Comparison of ENCODE assay signal across 8 cellular contexts in genomic region chr4:118850813-118851173, GRCh38. TPM values are rescaled to one million over a fixed set of nuclear protein-coding genes. Genes with fewer than 3 reads are reported as not detected.
DNase-seq lines count a peak whose midpoint lies in the region; ATAC-seq and FAIRE-seq lines count a peak whose summit lies in the region.

No MANE protein-coding gene starts in this region.

- peak overlapping the region; percentile 31 for H3K4me3 ChIP-seq in rectal smooth muscle tissue (ENCODE audit: low read length)

- H3K27ac Mint-ChIP-seq in activated T-cell treated with anti-CD3 and anti-CD28 coated beads, Interleukin-2, amount 50 U/mL, for 72 hours = peak overlapping the region; percentile 98
- H3K27ac Mint-ChIP-seq in effector memory CD8-positive, alpha-beta T cell = peak overlapping the region; percentile 90 to 94

- no peak overlapping the region for H3K27ac ChIP-seq in rectal smooth muscle tissue (ENCODE audit: low read depth, low read length)

- peaks cover 3 to 4% of the 10 kb centered on the region in 2 donors for H3K36me3 Mint-ChIP-seq in activated T-cell treated with anti-CD3 and anti-CD28 coated beads, Interleukin-2, amount 50 U/mL, for 72 hours (ENCODE audit: insufficient read depth in 2 of 2)
- H3K36me3 Mint-ChIP-seq in effector memory CD8-positive, alpha-beta T cell (ENCODE audit: insufficient read depth) = no peaks in the 10 kb centered on the region

- H3K9me3 Mint-ChIP-seq in activated T-cell treated with anti-CD3 and anti-CD28 coated beads, Interleukin-2, amount 50 U/mL, for 72 hours = peaks cover 0 to 5% of the 10 kb centered on the region in 2 donors
- H3K9me3 Mint-ChIP-seq in effector memory CD8-positive, alpha-beta T cell = no peaks in the 10 kb centered on the region

- no peak for DNase-seq in activated T-cell treated with anti-CD3 and anti-CD28 coated beads, Interleukin-2, amount 50 U/mL, for 72 hours
- DNase-seq in activated T-cell treated with anti-CD3 and anti-CD28 coated beads for 4 hours = no peak
- no peak for DNase-seq in effector memory CD8-positive, alpha-beta T cell
- no peak for DNase-seq in frontal cortex (ENCODE audit: low spot score in 2 of 2)
- DNase-seq in activated CD4-positive, alpha-beta T cell treated with anti-CD3 and anti-CD28 coated beads for 48 hours = no peak

- H3K4me1 ChIP-seq in rectal smooth muscle tissue (ENCODE audit: control insufficient read depth, insufficient read depth, low read length) = peaks cover 2% of the 10 kb centered on the region

- H3K36me3 ChIP-seq in rectal smooth muscle tissue (ENCODE audit: control insufficient read depth, insufficient read depth, low read length) = no peaks in the 10 kb centered on the region

- peak overlapping the region; percentile 92 to 99 for H3K4me3 Mint-ChIP-seq in activated T-cell treated with anti-CD3 and anti-CD28 coated beads, Interleukin-2, amount 50 U/mL, for 72 hours
- peak overlapping the region; percentile 84 to 90 for H3K4me3 Mint-ChIP-seq in effector memory CD8-positive, alpha-beta T cell

- no peak overlapping the region for H3K9ac ChIP-seq in rectal smooth muscle tissue (ENCODE audit: low read length)

- FAIRE-seq in frontal cortex (lab: Jason Lieb, UNC) = no peak

- no peaks in the 10 kb centered on the region for H3K27me3 ChIP-seq in rectal smooth muscle tissue (ENCODE audit: control insufficient read depth, insufficient read depth, low read length)

- peak; percentile 30 to 46 for ATAC-seq in activated T-cell treated with anti-CD3 and anti-CD28 coated beads, Interleukin-2, amount 50 U/mL, for 72 hours (replicated peaks in 1 of 2)
- peak; percentile 19 for ATAC-seq in HG03565 (IDR thresholded peaks at IDR 0.05; ENCODE audit: unreplicated experiment)
- peak; percentile 37 for ATAC-seq in effector memory CD8-positive, alpha-beta T cell (replicated peaks)
- ATAC-seq in HG03439 (IDR thresholded peaks at IDR 0.05; ENCODE audit: unreplicated experiment) = no peak

- no peaks in the 10 kb centered on the region for H3K27me3 Mint-ChIP-seq in activated T-cell treated with anti-CD3 and anti-CD28 coated beads, Interleukin-2, amount 50 U/mL, for 72 hours (ENCODE audit: low read depth)
- H3K27me3 Mint-ChIP-seq in effector memory CD8-positive, alpha-beta T cell = peaks cover 0 to 5% of the 10 kb centered on the region in 2 donors

- peaks cover 15% of the 10 kb centered on the region for H3K4me1 Mint-ChIP-seq in activated T-cell treated with anti-CD3 and anti-CD28 coated beads, Interleukin-2, amount 50 U/mL, for 72 hours (ENCODE audit: low read depth)
- H3K4me1 Mint-ChIP-seq in effector memory CD8-positive, alpha-beta T cell (ENCODE audit: low read depth in 2 of 2) = peaks cover 13% of the 10 kb centered on the region in 2 donors

RNA-seq across cellular contexts. Expression of gene SEC24D, which starts 14.9 kb away (rescaled TPM):
- total RNA-seq in activated T-cell treated with anti-CD3 and anti-CD28 coated beads, Interleukin-2, amount 50 U/mL, for 72 hours = 10 to 100 TPM; 41.5 to 60.4 TPM
- total RNA-seq in frontal cortex = 8.2 TPM

RNA-seq across cellular contexts. Expression of gene SYNPO2, which starts 37.9 kb away (rescaled TPM):
- under 1 TPM; 0.31 to 0.35 TPM for total RNA-seq in activated T-cell treated with anti-CD3 and anti-CD28 coated beads, Interleukin-2, amount 50 U/mL, for 72 hours
- 1.6 TPM for total RNA-seq in frontal cortex
